ENCODE assay signal across 8 cellular contexts in genomic region chr11:57567512-57568329, GRCh38. TPM values are rescaled to one million over a fixed set of nuclear protein-coding genes. Genes with fewer than 3 reads are reported as not detected.
DNase-seq lines count a peak whose midpoint lies in the region; TF ChIP-seq lines count a peak whose summit lies in the region.

TSS of gene UBE2L6 (minus strand) at chr11:57567672. CDS start at chr11:57567611, 61 bp downstream.

- H3K27ac Mint-ChIP-seq in MCF 10A (ENCODE audit: low read depth, unreplicated experiment) = peak within 1 kb of the TSS; percentile 63

- intact Hi-C loops in MCF 10A (cut with micrococcal nuclease) = loop anchor here (1.0 to 5.0 kb wide), 6 partner anchors 37 to 946 kb away; partner anchors contain the start of genes MED19, TIMM10 and TMX2

- H3K27me3 ChIP-seq in skeletal muscle tissue (ENCODE audit: control insufficient read depth in 3 of 3, insufficient read depth in 3 of 3, low read length in 3 of 3) = no peaks in the 10 kb centered on the region

- H3K4me3 ChIP-seq in GM12864 (ENCODE audit: low read depth, low read length) (peak within 1 kb of the TSS; percentile 84), LNCaP clone FGC (ENCODE audit: low read depth, low read length) (peak within 1 kb of the TSS; percentile 65), iPS-18c (ENCODE audit: insufficient read depth, low read depth, low read length) (peak within 1 kb of the TSS; percentile 86), skeletal muscle tissue (ENCODE audit: low read length in 3 of 3) (peak within 1 kb of the TSS; percentile 82 to 93 (median 90))

- H3K36me3 ChIP-seq in skeletal muscle tissue (ENCODE audit: control insufficient read depth in 3 of 3, insufficient read depth in 3 of 3, low read length in 3 of 3) = no peaks in the 10 kb centered on the region

- H3K4me1 Mint-ChIP-seq in MCF 10A (ENCODE audit: insufficient read depth, unreplicated experiment) = peaks cover 34% of the 10 kb centered on the region

- H3K27me3 Mint-ChIP-seq in MCF 10A (ENCODE audit: insufficient read depth, unreplicated experiment) = no peaks in the 10 kb centered on the region

- H3K9ac ChIP-seq in skeletal muscle tissue (ENCODE audit: low read depth in 1 of 3, low read length in 3 of 3) = peak within 1 kb of the TSS; percentile 68 to 86 (median 76)

- BruUV-seq in MCF 10A (replicated peaks; lab: Mats Ljungman, UMichigan) = no TSS peak

- DNase-seq in GM12864 (ENCODE audit: low read depth) (no peak), H4 (ENCODE audit: low spot score) (no peak), LNCaP clone FGC (ENCODE audit: low read depth) (no peak), UCSD-AML1 (lab: John Stamatoyannopoulos, UW; ENCODE audit: unreplicated experiment) (peak; percentile 85), MCF 10A (ENCODE audit: unreplicated experiment) (peak; percentile 34), SKM-1 (lab: John Stamatoyannopoulos, UW; ENCODE audit: unreplicated experiment) (no peak)

- POLR2A ChIA-PET in MCF 10A (lab: Yijun Ruan, JAX) = interaction anchor here (0.6 to 3.1 kb wide), 11 partner anchors 17 to 1607 kb away, joined by 3 to 31 read pairs (median 3); partner anchors contain the start of genes CLP1 and TIMM10

- no peaks in the 10 kb centered on the region for H3K9me3 ChIP-seq in iPS-18c (ENCODE audit: control insufficient read depth, insufficient read depth, low read length)
- no peaks in the 10 kb centered on the region for H3K9me3 ChIP-seq in skeletal muscle tissue (ENCODE audit: control insufficient read depth in 3 of 3, low read length in 3 of 3)

- peak within 1 kb of the TSS; percentile 94 for H3K4me3 Mint-ChIP-seq in MCF 10A (ENCODE audit: unreplicated experiment)

- no peaks in the 10 kb centered on the region for H3K9me3 Mint-ChIP-seq in MCF 10A (ENCODE audit: unreplicated experiment)

- CTCF ChIA-PET in MCF 10A (lab: Yijun Ruan, JAX) = interaction anchor here (0.5 to 9.6 kb wide), 38 partner anchors 10 to 1055 kb away, joined by 3 to 315 read pairs (median 5); no protein-coding TSS in a partner anchor

- peak within 1 kb of the TSS; percentile 77 for H3K27ac ChIP-seq in skeletal muscle tissue (ENCODE audit: low read depth, low read length)

- H3K36me3 Mint-ChIP-seq in MCF 10A (ENCODE audit: insufficient read depth, unreplicated experiment) = peaks cover 6% of the 10 kb centered on the region

- H3K4me1 ChIP-seq in skeletal muscle tissue (ENCODE audit: control insufficient read depth in 3 of 3, insufficient read depth in 3 of 3, low read length in 3 of 3) = peaks cover 10 to 24% (median 19%) of the 10 kb centered on the region in 3 donors

- TF ChIP-seq CTCF in GM12864 (IDR thresholded peaks at IDR 0.05; ENCODE audit: low read depth, low read length, missing control alignments) (peak; percentile 40), LNCaP clone FGC (IDR thresholded peaks at IDR 0.05; ENCODE audit: control insufficient read depth, extremely low read depth, insufficient read depth) (peak; percentile 27; the same call in 1 of the 2 replicates), MCF 10A (IDR thresholded peaks at IDR 0.05; ENCODE audit: unreplicated experiment) (no peak)

RNA-seq across cellular contexts. Expression of gene UBE2L6, which starts in this region (rescaled TPM):
- total RNA-seq in H4 (2014; rRNA removed; shearing (Covaris generic)) = 103 and 149 TPM in 2 replicates
- total RNA-seq in MCF 10A (2022) (17.0 and 17.3 TPM in 2 replicates), skeletal muscle tissue (15.7 TPM)

Comparison
In these comparisons a context has a peak if more than half of its experiments do, and no peak if none do; other contexts are left out.
1. DNase-seq: peak in UCSD-AML1 (single experiment) and MCF 10A (single experiment); none in GM12864 (single experiment), H4 (single experiment), LNCaP clone FGC (single experiment) and SKM-1 (single experiment).
2. Peak in every context shown above with its lines, with median percentiles within 50 percentile points of each other: H3K4me3 ChIP-seq.